In genomic region chr10:38143587-38143986, GRCh38 we compare ENCODE assay signal across 1 cellular context.
TF ChIP-seq lines count a peak whose summit lies in the region.

No MANE protein-coding gene starts in this region.

TF ChIP-seq in IMR-90, 13 proteins besides CTCF, POLR2A, EP300 and RAD21 (continued from another document):
- TF ChIP-seq USF2 (IDR thresholded peaks at IDR 0.05; ENCODE audit: low read depth, low read length) (no peak; the same call in 1 of the 2 replicates), RCOR1 (IDR thresholded peaks at IDR 0.05; ENCODE audit: insufficient replicate concordance, low read length) (no peak)
